ENCODE assay signal across 8 cellular contexts in genomic region chr1:111507411-111508201, GRCh38. TPM values are rescaled to one million over a fixed set of nuclear protein-coding genes. Genes with fewer than 3 reads are reported as not detected.
A peak's percentile ranks its signal among the peaks of the same experiment; 100 is the strongest.
DNase-seq lines count a peak whose midpoint lies in the region; ATAC-seq and TF ChIP-seq lines count a peak whose summit lies in the region.

No MANE protein-coding gene starts in this region.

- no peak for TF ChIP-seq POLR2A in thyroid gland (IDR thresholded peaks at IDR 0.05)

- no peaks in the 10 kb centered on the region for H4K20me1 ChIP-seq in OCI-LY3 (ENCODE audit: insufficient read depth, low read length)

- H3K27me3 ChIP-seq in OCI-LY3 (ENCODE audit: low read depth, low read length) (no peaks in the 10 kb centered on the region), neuronal stem cell (ENCODE audit: control insufficient read depth in 3 of 3, insufficient read depth in 3 of 3, low read depth in 1 of 3, low read length in 3 of 3) (peaks cover 0 to 2% (median 2%) of the 10 kb centered on the region in 3 experiments), thyroid gland (no peaks in the 10 kb centered on the region)

- DNase-seq in activated gamma-delta T cell treated with Interleukin-2 at 50 U/mL for 16 hours (peak; percentile 71), activated gamma-delta T cell (lab: John Stamatoyannopoulos, UW) (no peak), foreskin fibroblast (peak; percentile 69 to 81), neuronal stem cell (ENCODE audit: low spot score) (peak; percentile 55), thyroid gland (peak; percentile 63 to 70)
- DNase-seq in activated T-cell treated with anti-CD3 and anti-CD28 coated beads, Interleukin-2, amount 50 U/mL, for 72 hours, result peak; percentile 75 to 78

- H3K4me3 ChIP-seq in OCI-LY3 (ENCODE audit: low read length), result peak overlapping the region; percentile 73
- H3K4me3 ChIP-seq in foreskin fibroblast (ENCODE audit: low read depth in 1 of 2, low read length in 2 of 2), result peak overlapping the region; percentile 4 to 6
- H3K4me3 ChIP-seq in neuronal stem cell (ENCODE audit: low read length in 2 of 2), result peak overlapping the region; percentile 9 to 60
- no peak overlapping the region for H3K4me3 ChIP-seq in thyroid gland (replicated peaks in 1 of 3)

- peaks cover 84% of the 10 kb centered on the region for H3K4me1 ChIP-seq in OCI-LY3 (ENCODE audit: low read length)
- peaks cover 0 to 10% of the 10 kb centered on the region in 2 donors for H3K4me1 ChIP-seq in neuronal stem cell (ENCODE audit: control insufficient read depth in 2 of 2, insufficient read depth in 1 of 2, low read depth in 1 of 2, low read length in 2 of 2)
- H3K4me1 ChIP-seq in thyroid gland, result peaks cover 14 to 29% of the 10 kb centered on the region in 2 donors

- H2BK120ac ChIP-seq in neuronal stem cell (ENCODE audit: low read depth, low read length), result no peak overlapping the region

- peak overlapping the region; percentile 99 for H3K27ac ChIP-seq in OCI-LY3 (ENCODE audit: low read length)
- peak overlapping the region; percentile 56 for H3K27ac ChIP-seq in neuronal stem cell (replicated peaks; ENCODE audit: low read length)
- peak overlapping the region; percentile 88 to 97 (median 95) for H3K27ac ChIP-seq in thyroid gland

- H3K9me3 Mint-ChIP-seq in activated T-cell treated with anti-CD3 and anti-CD28 coated beads, Interleukin-2, amount 50 U/mL, for 72 hours, result no peaks in the 10 kb centered on the region

- no peak; the same call in 1 of the 2 replicates for TF ChIP-seq CTCF in OCI-LY3 (IDR thresholded peaks at IDR 0.05; ENCODE audit: low read depth, low read length)
- peak; percentile 16 for TF ChIP-seq CTCF in foreskin fibroblast (IDR thresholded peaks at IDR 0.05; ENCODE audit: low read depth, low read length)
- TF ChIP-seq CTCF in thyroid gland (IDR thresholded peaks at IDR 0.05), result no peak

- no peak overlapping the region for H4K8ac ChIP-seq in neuronal stem cell (ENCODE audit: low read depth, low read length)

- H2AFZ ChIP-seq in OCI-LY3 (ENCODE audit: low read depth, low read length) (no peak overlapping the region), neuronal stem cell (ENCODE audit: low read length) (peak overlapping the region; percentile 84)

- H3K4me1 Mint-ChIP-seq in activated T-cell treated with anti-CD3 and anti-CD28 coated beads, Interleukin-2, amount 50 U/mL, for 72 hours (ENCODE audit: low read depth), result peaks cover 61% of the 10 kb centered on the region

- H3K4ac ChIP-seq in neuronal stem cell (ENCODE audit: low read length), result no peak overlapping the region

- no peak overlapping the region for H2BK12ac ChIP-seq in neuronal stem cell (ENCODE audit: low read length)

- no peaks in the 10 kb centered on the region for H3K36me3 Mint-ChIP-seq in activated T-cell treated with anti-CD3 and anti-CD28 coated beads, Interleukin-2, amount 50 U/mL, for 72 hours (ENCODE audit: insufficient read depth in 2 of 2)

- H3K14ac ChIP-seq in neuronal stem cell (ENCODE audit: low read length), result no peak overlapping the region

- peak overlapping the region; percentile 76 to 80 for H3K4me3 Mint-ChIP-seq in activated T-cell treated with anti-CD3 and anti-CD28 coated beads, Interleukin-2, amount 50 U/mL, for 72 hours

- peak overlapping the region; percentile 22 for H4K91ac ChIP-seq in neuronal stem cell (ENCODE audit: low read depth, low read length, poor library complexity)

- no peaks in the 10 kb centered on the region for H3K79me1 ChIP-seq in neuronal stem cell (ENCODE audit: low read depth, low read length)

- H3K79me2 ChIP-seq in OCI-LY3 (ENCODE audit: low read length), result 0 out of 2 replicates have a peak, but pooled peaks cover 3% of the 10 kb centered on the region

- H3K9ac ChIP-seq in OCI-LY3 (ENCODE audit: low read length) (peak overlapping the region; percentile 96), neuronal stem cell (ENCODE audit: low read depth, low read length, poor library complexity) (peak overlapping the region; percentile 76)

- peak overlapping the region; percentile 73 for H3K27ac Mint-ChIP-seq in activated T-cell treated with anti-CD3 and anti-CD28 coated beads, Interleukin-2, amount 50 U/mL, for 72 hours

- peak overlapping the region; percentile 94 for H3K4me2 ChIP-seq in OCI-LY3 (ENCODE audit: low read length)
- peak overlapping the region; percentile 75 for H3K4me2 ChIP-seq in neuronal stem cell (ENCODE audit: insufficient read depth, low read length, poor library complexity, severe bottlenecking)

- no peak overlapping the region for H2AK5ac ChIP-seq in neuronal stem cell (ENCODE audit: low read depth, low read length)

- WGBS in neuronal stem cell (ENCODE audit: extremely low coverage in 2 of 2, insufficient read length in 2 of 2, insufficient replicate concordance in 1 of 2), 2 donors, result no CpG with 5 or more reads among the region's 15 CpGs
- 21 to 64% methylated on average over 4 to 15 of the region's 15 CpGs for WGBS in thyroid gland, 2 donors

- H3K23ac ChIP-seq in neuronal stem cell (ENCODE audit: low read depth, low read length, poor library complexity), result peak overlapping the region; percentile 52

- no peak overlapping the region for H2BK15ac ChIP-seq in neuronal stem cell (ENCODE audit: low read length)

- no peaks in the 10 kb centered on the region for H3K27me3 Mint-ChIP-seq in activated T-cell treated with anti-CD3 and anti-CD28 coated beads, Interleukin-2, amount 50 U/mL, for 72 hours (ENCODE audit: low read depth)

- H3K9me3 ChIP-seq in OCI-LY3 (ENCODE audit: insufficient read depth, low read length) (no peaks in the 10 kb centered on the region), neuronal stem cell (replicated peaks in 1 of 2; ENCODE audit: control insufficient read depth in 2 of 2, insufficient read depth in 1 of 2, low read depth in 1 of 2, low read length in 2 of 2) (no peaks in the 10 kb centered on the region), thyroid gland (no peaks in the 10 kb centered on the region)

- intact Hi-C loops in thyroid gland (cut with DNase I), result loop anchor here (2.0 to 5.0 kb wide), 2 partner anchors 149 to 245 kb away; no protein-coding TSS in a partner anchor

- H3K36me3 ChIP-seq in OCI-LY3 (replicated peaks; ENCODE audit: low read depth, low read length), result no peaks in the 10 kb centered on the region
- H3K36me3 ChIP-seq in neuronal stem cell (replicated peaks in 1 of 2; ENCODE audit: control insufficient read depth in 2 of 2, insufficient read depth in 2 of 2, low read length in 2 of 2), result no peaks in the 10 kb centered on the region
- H3K36me3 ChIP-seq in thyroid gland, result no peaks in the 10 kb centered on the region

- ATAC-seq in HG03066 (IDR thresholded peaks at IDR 0.05; ENCODE audit: low read depth, unreplicated experiment), result peak; percentile 54
- ATAC-seq in activated T-cell treated with anti-CD3 and anti-CD28 coated beads, Interleukin-2, amount 50 U/mL, for 72 hours (replicated peaks in 1 of 2), result peak; percentile 75 to 80

- H2BK5ac ChIP-seq in neuronal stem cell (ENCODE audit: low read length), result peak overlapping the region; percentile 43

- H3K18ac ChIP-seq in neuronal stem cell (ENCODE audit: low read length), result peak overlapping the region; percentile 78

RNA-seq across cellular contexts. Expression of gene ADORA3, which starts 4.2 kb away (rescaled TPM):
- under 1 TPM in 1 of 2 donors, not detected in 1; 0.58 TPM for total RNA-seq in activated T-cell treated with anti-CD3 and anti-CD28 coated beads, Interleukin-2, amount 50 U/mL, for 72 hours
- polyA plus RNA-seq in neuronal stem cell (2013, experiment 1 of 2), result not detected
- not detected for polyA plus RNA-seq in neuronal stem cell (2013, experiment 2 of 2)
- 1 to 10 TPM; 2.3 to 7.7 (median 3.4) TPM for total RNA-seq in thyroid gland

RNA-seq across cellular contexts. Expression of gene TMIGD3, which starts 4.2 kb away (rescaled TPM):
- not detected for total RNA-seq in activated T-cell treated with anti-CD3 and anti-CD28 coated beads, Interleukin-2, amount 50 U/mL, for 72 hours
- polyA plus RNA-seq in neuronal stem cell (2013, experiment 1 of 2), result not detected
- not detected for polyA plus RNA-seq in neuronal stem cell (2013, experiment 2 of 2)
- total RNA-seq in thyroid gland, result 1 to 10 TPM in 1 of 4 donors, under 1 TPM in 1, not detected in 2; 0.89 to 8.7 TPM

RNA-seq across cellular contexts. Expression of gene C1orf162, which starts 33.8 kb away (rescaled TPM):
- 10 to 100 TPM; 11.4 to 11.7 TPM for total RNA-seq in activated T-cell treated with anti-CD3 and anti-CD28 coated beads, Interleukin-2, amount 50 U/mL, for 72 hours
- 0.74 TPM for polyA plus RNA-seq in neuronal stem cell (2013, experiment 1 of 2)
- 1.00 TPM for polyA plus RNA-seq in neuronal stem cell (2013, experiment 2 of 2)
- 10 to 100 TPM in 1 of 4 donors, 1 to 10 TPM in 3; 2.5 to 23.6 (median 6.5) TPM for total RNA-seq in thyroid gland

RNA-seq across cellular contexts. Expression of gene ATP5PB, which starts 58.3 kb away (rescaled TPM):
- total RNA-seq in activated T-cell treated with anti-CD3 and anti-CD28 coated beads, Interleukin-2, amount 50 U/mL, for 72 hours, result 100 to 1,000 TPM; 203 to 245 TPM
- 235 TPM for polyA plus RNA-seq in neuronal stem cell (2013, experiment 1 of 2)
- 233 TPM for polyA plus RNA-seq in neuronal stem cell (2013, experiment 2 of 2)
- total RNA-seq in thyroid gland, result 100 to 1,000 TPM; 128 to 252 (median 193) TPM

RNA-seq across cellular contexts. Expression of gene WDR77, which starts 58.5 kb away (rescaled TPM):
- total RNA-seq in activated T-cell treated with anti-CD3 and anti-CD28 coated beads, Interleukin-2, amount 50 U/mL, for 72 hours, result 10 to 100 TPM; 15.7 to 21.5 TPM
- 20.2 TPM for polyA plus RNA-seq in neuronal stem cell (2013, experiment 1 of 2)
- polyA plus RNA-seq in neuronal stem cell (2013, experiment 2 of 2), result 20.5 TPM
- 10 to 100 TPM; 19.5 to 36.1 (median 26.3) TPM for total RNA-seq in thyroid gland

Comparison
In these comparisons a context has a peak if more than half of its experiments do, and no peak if none do; other contexts are left out.
1. H3K4me3 ChIP-seq: peak in OCI-LY3 (single experiment), foreskin fibroblast (2 of 2) and neuronal stem cell (2 of 2); none in thyroid gland (0 of 3).
2. Peak in every context shown above with its lines, with median percentiles within 50 percentile points of each other: H3K27ac ChIP-seq.